In the genomic region with DNA sequence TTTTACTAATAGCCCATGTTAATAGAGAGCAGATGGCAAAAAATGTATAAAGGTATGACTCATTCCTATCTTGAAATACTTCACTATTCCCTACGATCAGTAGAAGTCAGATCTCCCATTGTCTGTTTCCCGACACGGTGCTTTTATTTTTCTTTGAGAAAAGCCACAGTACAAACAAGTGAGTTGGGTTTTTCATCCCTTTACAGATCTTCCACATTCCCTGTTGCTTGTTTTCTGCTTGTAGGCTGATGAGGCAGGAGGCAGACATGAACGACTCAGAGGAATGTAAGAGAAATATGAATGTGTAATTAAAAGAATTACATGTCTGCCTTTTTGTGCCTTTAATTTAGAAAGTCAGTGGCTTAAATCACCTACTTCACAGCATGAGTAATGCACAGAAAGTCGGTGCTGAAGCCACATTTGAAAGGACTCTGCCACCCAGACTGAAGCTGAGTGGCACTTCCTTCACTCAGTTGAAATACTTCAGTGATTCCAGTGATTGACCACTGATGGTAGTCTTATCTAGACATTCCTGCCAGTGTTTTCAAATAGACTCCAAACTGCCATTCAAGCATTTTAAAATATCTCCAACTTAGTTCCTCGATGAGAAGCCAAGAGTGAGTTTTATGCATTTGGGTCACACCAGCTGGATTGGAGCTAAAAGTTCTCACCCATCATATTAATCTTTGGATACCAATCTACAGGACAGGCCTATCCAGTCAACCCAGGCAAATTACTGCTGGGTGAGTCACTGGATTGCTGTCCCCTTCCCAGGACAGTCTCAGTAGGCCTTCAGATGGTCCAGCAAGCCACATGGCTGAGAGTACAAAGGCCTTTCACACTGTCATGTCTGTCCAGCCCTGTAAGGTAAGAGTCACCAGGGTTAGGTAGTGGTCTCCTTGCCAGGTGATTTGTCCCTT, we compare ENCODE assay signal across 15 cellular contexts.
DNase-seq lines count a peak whose midpoint lies in the region; ATAC-seq and TF ChIP-seq lines count a peak whose summit lies in the region.
"Had no signal": no experiment of that assay in that cellular context is flagged by ENCODE, and none has a peak within 500 bp of the region (broad histone marks: within the 10 kb centered on the region; RNA-seq: fewer than 3 reads in every experiment).

No MANE protein-coding gene starts in this region.

- H3K9me3 ChIP-seq in SK-N-SH (no peaks in the 10 kb centered on the region), skeletal muscle satellite cell (replicated peaks; ENCODE audit: low read length) (no peaks in the 10 kb centered on the region), prostate gland (no peaks in the 10 kb centered on the region)
- H3K9me3 ChIP-seq: thoracic aorta had no signal

- no peaks in the 10 kb centered on the region for H4K20me1 ChIP-seq in SK-N-SH (ENCODE audit: insufficient read depth)

- intact Hi-C loops in prostate gland (cut with DNase I): no loop called here

- H3K36me3 ChIP-seq in SK-N-SH (replicated peaks in 1 of 2; ENCODE audit: control insufficient read depth in 1 of 2, insufficient read depth in 2 of 2, low read length in 1 of 2): no peaks in the 10 kb centered on the region
- H3K36me3 ChIP-seq in skeletal muscle satellite cell (ENCODE audit: insufficient read depth, low read length): no peaks in the 10 kb centered on the region
- no peaks in the 10 kb centered on the region for H3K36me3 ChIP-seq in prostate gland
- H3K36me3 ChIP-seq: thoracic aorta had no signal

- CTCF ChIA-PET in SK-N-SH (lab: Yijun Ruan, JAX): no interaction called here

- H3K9me2 ChIP-seq in SK-N-SH: no peaks in the 10 kb centered on the region

- no peak for TF ChIP-seq POLR2A in prostate gland (IDR thresholded peaks at IDR 0.05)

- TF ChIP-seq RAD21 in SK-N-SH (IDR thresholded peaks at IDR 0.05; ENCODE audit: low read length): no peak

- peak overlapping the region; percentile 70 for H3K4me2 ChIP-seq in SK-N-SH
- peak overlapping the region; percentile 19 for H3K4me2 ChIP-seq in skeletal muscle satellite cell (ENCODE audit: low read length)

- peaks cover 20% of the 10 kb centered on the region for H3F3A ChIP-seq in SK-N-SH (replicated peaks; ENCODE audit: insufficient read depth)

- DNase-seq in ELR (ENCODE audit: low read depth): peak; percentile 68
- no peak for DNase-seq in SK-N-SH
- peak; percentile 29 for DNase-seq in fibroblast of villous mesenchyme (ENCODE audit: low read depth)
- DNase-seq in prostate gland (ENCODE audit: low spot score): no peak
- DNase-seq: activated CD4-positive, alpha-beta T cell treated with anti-CD3 and anti-CD28 coated beads, Interleukin-2, amount 50 U/mL, for 4 hours; activated gamma-delta T cell treated with Interleukin-2 at 50 U/mL for 16 hours; KBM-7; naive B cell; NCI-H2171 treated with DMSO at 0.1 percent for 48 hours; T-helper 2 cell had no signal

- TF ChIP-seq CTCF in SK-N-SH (IDR thresholded peaks at IDR 0.05): no peak
- no peak for TF ChIP-seq CTCF in fibroblast of villous mesenchyme (IDR thresholded peaks at IDR 0.05; ENCODE audit: insufficient read depth, low read depth, low read length)
- no peak for TF ChIP-seq CTCF in prostate gland (IDR thresholded peaks at IDR 0.05)

- peak overlapping the region; percentile 4 to 32; a peak in 3 of 4 replicates for H3K4me3 ChIP-seq in SK-N-SH (ENCODE audit: low read depth in 2 of 2, low read length in 1 of 2)
- H3K4me3 ChIP-seq in fibroblast of villous mesenchyme (ENCODE audit: low read depth, low read length): no peak overlapping the region
- no peak overlapping the region for H3K4me3 ChIP-seq in skeletal muscle satellite cell (ENCODE audit: low read length)
- H3K4me3 ChIP-seq in prostate gland: no peak overlapping the region
- H3K4me3 ChIP-seq: skin epidermis, thoracic aorta had no signal

- H3K27ac ChIP-seq in SK-N-SH (ENCODE audit: low read depth in 2 of 2, low read length in 1 of 2) (peak overlapping the region; percentile 87 to 94), prostate gland (no peak overlapping the region)
- H3K27ac ChIP-seq: thoracic aorta had no signal

- WGBS in SK-N-SH (ENCODE audit: low lambda C conversion rate): 12% methylated on average over 6 of the region's 6 CpGs
- 37% methylated on average over 6 of the region's 6 CpGs for WGBS in prostate gland

- POLR2A ChIA-PET in SK-N-SH (lab: Yijun Ruan, JAX): no interaction called here

- H3K4me1 ChIP-seq in SK-N-SH (ENCODE audit: control insufficient read depth in 1 of 2, insufficient read depth in 2 of 2, low read depth in 1 of 2, low read length in 1 of 2): peaks cover 13 to 21% of the 10 kb centered on the region in 2 experiments
- H3K4me1 ChIP-seq in skeletal muscle satellite cell (ENCODE audit: control insufficient read depth, insufficient read depth, low read length): peaks cover 7% of the 10 kb centered on the region
- no peaks in the 10 kb centered on the region for H3K4me1 ChIP-seq in prostate gland (replicated peaks)

- no peaks in the 10 kb centered on the region for H3K27me3 ChIP-seq in SK-N-SH (ENCODE audit: insufficient read depth)
- H3K27me3 ChIP-seq in skeletal muscle satellite cell (ENCODE audit: control insufficient read depth, insufficient read depth, low read length): no peaks in the 10 kb centered on the region
- H3K27me3 ChIP-seq in prostate gland (replicated peaks; ENCODE audit: insufficient read depth): no peaks in the 10 kb centered on the region

- ATAC-seq in GM19324 (IDR thresholded peaks at IDR 0.05; ENCODE audit: low FRiP score, unreplicated experiment) (no peak), HG03378 (IDR thresholded peaks at IDR 0.05; ENCODE audit: unreplicated experiment) (no peak)

- no peaks in the 10 kb centered on the region for H3K79me2 ChIP-seq in SK-N-SH (ENCODE audit: insufficient read depth)

- peak overlapping the region; percentile 21; the same call in 1 of the 2 replicates for H2AFZ ChIP-seq in SK-N-SH (ENCODE audit: low read depth)

- H3K9ac ChIP-seq in SK-N-SH: peak overlapping the region; percentile 73
- H3K9ac ChIP-seq in skeletal muscle satellite cell (ENCODE audit: low read depth, low read length): no peak overlapping the region

- peak in 1 of 2 experiments; percentile 64; a peak in 2 of 4 replicates for TF ChIP-seq EP300 in SK-N-SH (IDR thresholded peaks at IDR 0.05; ENCODE audit: borderline replicate concordance in 1 of 2, low read depth in 1 of 2, low read length in 1 of 2)

TF ChIP-seq in SK-N-SH, 30 proteins besides CTCF, POLR2A, EP300 and RAD21:
- peak; percentile 80 for TF ChIP-seq FOSL2 (IDR thresholded peaks at IDR 0.05; ENCODE audit: borderline replicate concordance, low read depth)
- TF ChIP-seq, protein P1, sequence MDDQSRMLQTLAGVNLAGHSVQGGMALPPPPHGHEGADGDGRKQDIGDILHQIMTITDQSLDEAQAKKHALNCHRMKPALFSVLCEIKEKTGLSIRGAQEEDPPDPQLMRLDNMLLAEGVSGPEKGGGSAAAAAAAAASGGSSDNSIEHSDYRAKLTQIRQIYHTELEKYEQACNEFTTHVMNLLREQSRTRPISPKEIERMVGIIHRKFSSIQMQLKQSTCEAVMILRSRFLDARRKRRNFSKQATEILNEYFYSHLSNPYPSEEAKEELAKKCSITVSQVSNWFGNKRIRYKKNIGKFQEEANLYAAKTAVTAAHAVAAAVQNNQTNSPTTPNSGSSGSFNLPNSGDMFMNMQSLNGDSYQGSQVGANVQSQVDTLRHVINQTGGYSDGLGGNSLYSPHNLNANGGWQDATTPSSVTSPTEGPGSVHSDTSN (IDR thresholded peaks at IDR 0.05): peak; percentile 45
- TF ChIP-seq RCOR1 (IDR thresholded peaks at IDR 0.05; ENCODE audit: low read length): no peak
- TF ChIP-seq POLR2AphosphoS5 (IDR thresholded peaks at IDR 0.05; ENCODE audit: low read depth, low read length): peak; percentile 61
- TF ChIP-seq, protein P2, sequence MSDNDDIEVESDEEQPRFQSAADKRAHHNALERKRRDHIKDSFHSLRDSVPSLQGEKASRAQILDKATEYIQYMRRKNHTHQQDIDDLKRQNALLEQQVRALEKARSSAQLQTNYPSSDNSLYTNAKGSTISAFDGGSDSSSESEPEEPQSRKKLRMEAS (IDR thresholded peaks at IDR 0.05; ENCODE audit: low read depth): peak; percentile 55; the same call in 1 of the 2 replicates
- peak; percentile 71 for TF ChIP-seq JUND (IDR thresholded peaks at IDR 0.05)
- TF ChIP-seq FOXM1 (IDR thresholded peaks at IDR 0.05; ENCODE audit: low read depth): 0 out of 2 replicates have a peak, but pooled peaks have one; percentile 15
- 0 out of 2 replicates have a peak, but pooled peaks have one; percentile 13 for TF ChIP-seq SIN3A (IDR thresholded peaks at IDR 0.05; ENCODE audit: borderline replicate concordance, low read depth, low read length)
- TF ChIP-seq TCF12 (IDR thresholded peaks at IDR 0.05): peak; percentile 96
- TF ChIP-seq RXRA (IDR thresholded peaks at IDR 0.05; ENCODE audit: borderline replicate concordance, low read depth): no peak
- no peak; the same call in 1 of the 2 replicates for TF ChIP-seq SMC3 (IDR thresholded peaks at IDR 0.05; ENCODE audit: low read depth, low read length)
- TF ChIP-seq, protein P3, sequence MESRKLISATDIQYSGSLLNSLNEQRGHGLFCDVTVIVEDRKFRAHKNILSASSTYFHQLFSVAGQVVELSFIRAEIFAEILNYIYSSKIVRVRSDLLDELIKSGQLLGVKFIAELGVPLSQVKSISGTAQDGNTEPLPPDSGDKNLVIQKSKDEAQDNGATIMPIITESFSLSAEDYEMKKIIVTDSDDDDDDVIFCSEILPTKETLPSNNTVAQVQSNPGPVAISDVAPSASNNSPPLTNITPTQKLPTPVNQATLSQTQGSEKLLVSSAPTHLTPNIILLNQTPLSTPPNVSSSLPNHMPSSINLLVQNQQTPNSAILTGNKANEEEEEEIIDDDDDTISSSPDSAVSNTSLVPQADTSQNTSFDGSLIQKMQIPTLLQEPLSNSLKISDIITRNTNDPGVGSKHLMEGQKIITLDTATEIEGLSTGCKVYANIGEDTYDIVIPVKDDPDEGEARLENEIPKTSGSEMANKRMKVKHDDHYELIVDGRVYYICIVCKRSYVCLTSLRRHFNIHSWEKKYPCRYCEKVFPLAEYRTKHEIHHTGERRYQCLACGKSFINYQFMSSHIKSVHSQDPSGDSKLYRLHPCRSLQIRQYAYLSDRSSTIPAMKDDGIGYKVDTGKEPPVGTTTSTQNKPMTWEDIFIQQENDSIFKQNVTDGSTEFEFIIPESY (IDR thresholded peaks at IDR 0.05; ENCODE audit: borderline replicate concordance, low read depth): no peak

Comparison
In these comparisons a context has a peak if more than half of its experiments do, and no peak if none do; other contexts are left out.
1. DNase-seq: peak in ELR (single experiment) and fibroblast of villous mesenchyme (single experiment); none in SK-N-SH (single experiment) and prostate gland (single experiment).
2. H3K27ac ChIP-seq: peak in SK-N-SH (2 of 2); none in prostate gland (0 of 2).
3. H3K4me3 ChIP-seq: peak in SK-N-SH (2 of 2); none in fibroblast of villous mesenchyme (single experiment), skeletal muscle satellite cell (single experiment) and prostate gland (0 of 2).